1 cellular context compared by ENCODE assay signal in the genomic region with DNA sequence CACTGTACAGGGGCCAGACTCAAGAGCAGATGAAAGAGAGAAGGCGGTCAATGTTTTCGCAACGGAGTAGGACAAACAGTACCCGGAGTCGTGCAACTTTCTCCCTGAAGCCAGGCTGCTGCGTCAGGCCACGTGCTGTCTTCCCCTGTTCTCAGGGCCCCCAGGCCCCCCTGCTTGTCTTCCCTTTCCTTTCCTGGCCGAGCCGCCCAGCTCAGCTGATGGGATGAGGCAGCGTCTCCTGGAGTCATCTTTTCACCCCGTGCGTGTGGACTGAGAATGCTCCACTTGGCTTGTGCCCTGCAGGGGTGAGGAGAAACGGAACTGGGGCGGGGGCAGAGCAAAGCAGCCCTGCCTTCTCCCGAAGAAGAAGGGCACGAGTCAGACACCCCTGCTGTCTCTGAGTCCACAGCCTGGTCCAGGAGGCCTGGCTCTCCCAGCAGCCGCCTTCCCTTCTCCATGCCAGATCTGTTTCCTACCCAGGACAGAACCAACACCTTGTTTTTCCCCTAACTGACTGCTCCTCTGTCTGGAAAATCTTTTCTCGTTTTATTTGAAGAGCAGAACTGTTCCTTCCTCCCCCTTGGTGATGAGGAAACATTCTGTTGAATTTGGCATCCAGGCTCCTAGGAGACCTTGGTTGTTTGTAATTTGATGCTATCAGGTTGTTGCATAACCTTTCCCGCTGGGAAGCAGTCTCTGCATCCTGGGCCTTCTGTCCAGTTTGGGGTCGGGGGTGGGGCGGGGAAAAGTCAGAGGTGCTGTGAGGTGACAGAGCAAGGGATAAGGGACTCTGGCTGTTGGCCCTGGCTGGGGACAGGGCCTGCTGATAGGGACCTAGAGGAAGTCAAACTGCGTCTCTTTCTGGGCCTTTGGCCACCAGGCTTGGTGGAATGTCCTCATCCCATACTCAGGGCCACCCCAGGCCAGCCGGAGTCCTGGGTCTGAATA.
TF ChIP-seq lines count a peak whose summit lies in the region.

No MANE protein-coding gene starts in this region.

TF ChIP-seq in HepG2, 621 proteins besides CTCF, POLR2A, EP300 and RAD21 (continued from another document and continues in another):
- TF ChIP-seq DZIP1 (CRISPR knock-in tag; IDR thresholded peaks at IDR 0.05) = 0 out of 2 replicates have a peak, but pooled peaks have one; percentile 27
- TF ChIP-seq MATR3 (CRISPR knock-in tag; IDR thresholded peaks at IDR 0.05) = no peak
- TF ChIP-seq ZFY (CRISPR knock-in tag; IDR thresholded peaks at IDR 0.05) = peak; percentile 68
- TF ChIP-seq, protein P1, sequence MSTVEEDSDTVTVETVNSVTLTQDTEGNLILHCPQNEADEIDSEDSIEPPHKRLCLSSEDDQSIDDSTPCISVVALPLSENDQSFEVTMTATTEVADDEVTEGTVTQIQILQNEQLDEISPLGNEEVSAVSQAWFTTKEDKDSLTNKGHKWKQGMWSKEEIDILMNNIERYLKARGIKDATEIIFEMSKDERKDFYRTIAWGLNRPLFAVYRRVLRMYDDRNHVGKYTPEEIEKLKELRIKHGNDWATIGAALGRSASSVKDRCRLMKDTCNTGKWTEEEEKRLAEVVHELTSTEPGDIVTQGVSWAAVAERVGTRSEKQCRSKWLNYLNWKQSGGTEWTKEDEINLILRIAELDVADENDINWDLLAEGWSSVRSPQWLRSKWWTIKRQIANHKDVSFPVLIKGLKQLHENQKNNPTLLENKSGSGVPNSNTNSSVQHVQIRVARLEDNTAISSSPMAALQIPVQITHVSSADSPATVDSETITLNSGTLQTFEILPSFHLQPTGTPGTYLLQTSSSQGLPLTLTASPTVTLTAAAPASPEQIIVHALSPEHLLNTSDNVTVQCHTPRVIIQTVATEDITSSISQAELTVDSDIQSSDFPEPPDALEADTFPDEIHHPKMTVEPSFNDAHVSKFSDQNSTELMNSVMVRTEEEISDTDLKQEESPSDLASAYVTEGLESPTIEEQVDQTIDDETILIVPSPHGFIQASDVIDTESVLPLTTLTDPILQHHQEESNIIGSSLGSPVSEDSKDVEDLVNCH (CRISPR knock-in tag; IDR thresholded peaks at IDR 0.05) = peak; percentile 65; the same call in 1 of the 2 replicates
- TF ChIP-seq ZNF646 (CRISPR knock-in tag; IDR thresholded peaks at IDR 0.05) = no peak
- no peak for TF ChIP-seq PCBP2 (optimal IDR thresholded peaks at IDR 0.05; ENCODE audit: low read depth, low read length, poor library complexity, severe bottlenecking)
- peak; percentile 87 for TF ChIP-seq ZMYM4 (CRISPR knock-in tag; IDR thresholded peaks at IDR 0.05)
- TF ChIP-seq ZNF513 (CRISPR knock-in tag; conservative IDR thresholded peaks at IDR 0.05) = 0 out of 2 replicates have a peak, but pooled peaks have one; percentile 78
- peak; percentile 91; the same call in 1 of the 2 replicates for TF ChIP-seq FLYWCH1 (CRISPR knock-in tag; IDR thresholded peaks at IDR 0.05)
- TF ChIP-seq ZNF331 (CRISPR knock-in tag; IDR thresholded peaks at IDR 0.05) = peak; percentile 86
- no peak for TF ChIP-seq ZNF784 (CRISPR knock-in tag; IDR thresholded peaks at IDR 0.05; ENCODE audit: borderline replicate concordance)
- peak; percentile 80 for TF ChIP-seq ZNF792 (CRISPR knock-in tag; IDR thresholded peaks at IDR 0.05)
- TF ChIP-seq ZNF138 (CRISPR knock-in tag; IDR thresholded peaks at IDR 0.05; ENCODE audit: low read depth) = peak; percentile 68; the same call in 1 of the 2 replicates
- peak; percentile 69 for TF ChIP-seq ZNF772 (CRISPR knock-in tag; IDR thresholded peaks at IDR 0.05)
- TF ChIP-seq RXRB (CRISPR knock-in tag; IDR thresholded peaks at IDR 0.05; ENCODE audit: borderline replicate concordance) = peak; percentile 99
- TF ChIP-seq, protein P2, sequence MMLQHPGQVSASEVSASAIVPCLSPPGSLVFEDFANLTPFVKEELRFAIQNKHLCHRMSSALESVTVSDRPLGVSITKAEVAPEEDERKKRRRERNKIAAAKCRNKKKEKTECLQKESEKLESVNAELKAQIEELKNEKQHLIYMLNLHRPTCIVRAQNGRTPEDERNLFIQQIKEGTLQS (CRISPR knock-in tag; IDR thresholded peaks at IDR 0.05) = peak; percentile 72; the same call in 1 of the 2 replicates
- TF ChIP-seq, protein P3, sequence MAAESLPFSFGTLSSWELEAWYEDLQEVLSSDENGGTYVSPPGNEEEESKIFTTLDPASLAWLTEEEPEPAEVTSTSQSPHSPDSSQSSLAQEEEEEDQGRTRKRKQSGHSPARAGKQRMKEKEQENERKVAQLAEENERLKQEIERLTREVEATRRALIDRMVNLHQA (CRISPR knock-in tag; IDR thresholded peaks at IDR 0.05) = no peak
- TF ChIP-seq RAD51 (IDR thresholded peaks at IDR 0.05; ENCODE audit: borderline replicate concordance) = peak; percentile 54; the same call in 1 of the 2 replicates
- peak; percentile 83; the same call in 1 of the 2 replicates for TF ChIP-seq ZMYM3 (CRISPR knock-in tag; IDR thresholded peaks at IDR 0.05)
- peak; percentile 83 for TF ChIP-seq ZSCAN29 (CRISPR knock-in tag; conservative IDR thresholded peaks at IDR 0.05)
- peak; percentile 96 for TF ChIP-seq EED (CRISPR knock-in tag; IDR thresholded peaks at IDR 0.05)
- no peak for TF ChIP-seq MTF1 (CRISPR knock-in tag; IDR thresholded peaks at IDR 0.05)
- TF ChIP-seq MXD4 (CRISPR knock-in tag; IDR thresholded peaks at IDR 0.05) = peak; percentile 80
- TF ChIP-seq ZNF580 (CRISPR knock-in tag; IDR thresholded peaks at IDR 0.05; ENCODE audit: borderline replicate concordance, low read depth) = no peak
- TF ChIP-seq HOXA9 (CRISPR knock-in tag; IDR thresholded peaks at IDR 0.05; ENCODE audit: borderline replicate concordance) = peak; percentile 87; the same call in 1 of the 2 replicates
